8 cellular contexts compared by ENCODE assay signal in the genomic region with DNA sequence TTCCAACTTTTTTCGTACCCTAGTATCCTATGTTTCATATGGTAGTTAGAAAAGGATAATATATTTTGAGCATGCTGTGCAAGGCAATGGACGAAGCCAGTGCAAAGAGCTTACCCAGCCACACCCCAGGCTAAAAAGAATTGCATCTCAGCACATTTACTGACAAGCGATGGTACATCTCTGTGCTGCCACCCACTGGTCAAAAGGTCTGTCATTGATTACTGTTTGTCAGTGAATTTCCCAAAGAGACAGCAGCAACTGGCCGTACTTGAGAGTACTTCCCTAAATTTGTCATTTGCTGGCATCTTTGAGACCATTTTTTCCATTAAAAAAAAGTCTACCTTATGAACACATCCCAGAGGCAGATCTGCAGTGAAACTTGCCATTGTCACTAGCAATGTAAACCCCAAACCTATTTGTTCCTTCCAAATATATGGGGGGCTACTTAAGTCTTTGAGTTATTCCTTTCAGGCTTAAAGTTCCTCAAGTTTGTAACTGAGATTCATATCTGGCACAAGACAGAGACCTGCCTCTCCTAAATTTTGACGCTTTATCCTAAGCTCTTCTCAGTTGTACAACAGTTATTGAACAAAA.
DNase-seq lines count a peak whose midpoint lies in the region; ATAC-seq and TF ChIP-seq lines count a peak whose summit lies in the region.

No MANE protein-coding gene starts in this region.

- no peaks in the 10 kb centered on the region for H3K36me3 ChIP-seq in OCI-LY3 (replicated peaks; ENCODE audit: low read depth, low read length)
- no peaks in the 10 kb centered on the region for H3K36me3 ChIP-seq in neural progenitor cell
- no peaks in the 10 kb centered on the region for H3K36me3 ChIP-seq in CD8-positive, alpha-beta memory T cell (ENCODE audit: insufficient read depth, low read length)

- H3K9me3 ChIP-seq in OCI-LY3 (ENCODE audit: insufficient read depth, low read length): no peaks in the 10 kb centered on the region; the same call in 1 of the 2 replicates
- no peaks in the 10 kb centered on the region for H3K9me3 ChIP-seq in neural progenitor cell (ENCODE audit: low read depth)
- no peaks in the 10 kb centered on the region for H3K9me3 ChIP-seq in CD8-positive, alpha-beta memory T cell (ENCODE audit: low read length)

- ATAC-seq in HG03521 (IDR thresholded peaks at IDR 0.05; ENCODE audit: unreplicated experiment): no peak
- ATAC-seq in HG03175 (IDR thresholded peaks at IDR 0.05; ENCODE audit: unreplicated experiment): no peak

- CTCF ChIA-PET in GM10248 (lab: Yijun Ruan, JAX): interaction anchor here (0.9 to 1.1 kb wide), 4 partner anchors 10 to 28 kb away, joined by 3 to 5 read pairs (median 4); no protein-coding TSS in a partner anchor
- CTCF ChIA-PET in CD8-positive, alpha-beta memory T cell (lab: Charles Lee): no interaction called here

- peak; percentile 31 for TF ChIP-seq CTCF in GM10248 (IDR thresholded peaks at IDR 0.05; ENCODE audit: control extremely low read depth, extremely low read depth, low read depth, missing control alignments)
- peak; percentile 59 for TF ChIP-seq CTCF in OCI-LY3 (IDR thresholded peaks at IDR 0.05; ENCODE audit: low read depth, low read length)
- TF ChIP-seq CTCF in neural progenitor cell (IDR thresholded peaks at IDR 0.05): peak; percentile 77

- H2AFZ ChIP-seq in OCI-LY3 (ENCODE audit: low read depth, low read length) (no peak overlapping the region), neural progenitor cell (replicated peaks) (no peak overlapping the region)

- DNase-seq in GM10248 (ENCODE audit: extremely low spot score) (no peak), HS-27A (ENCODE audit: low read depth) (peak; percentile 15), ecto neural progenitor cell (ENCODE audit: low spot score) (peak; percentile 75), neural progenitor cell (ENCODE audit: low spot score) (peak; percentile 84)
- DNase-seq in CD8-positive, alpha-beta memory T cell: no peak

- H3K9me3 Mint-ChIP-seq in neural progenitor cell: no peaks in the 10 kb centered on the region
- H3K9me3 Mint-ChIP-seq in CD8-positive, alpha-beta memory T cell: peaks cover 2 to 18% (median 4%) of the 10 kb centered on the region in 5 donors

- no peak overlapping the region for H3K9ac ChIP-seq in OCI-LY3 (ENCODE audit: low read length)
- H3K9ac ChIP-seq in neural progenitor cell: no peak overlapping the region

- H3K27ac ChIP-seq in OCI-LY3 (ENCODE audit: low read length) (no peak overlapping the region), neural progenitor cell (no peak overlapping the region)
- no peak overlapping the region for H3K27ac ChIP-seq in CD8-positive, alpha-beta memory T cell (ENCODE audit: low read depth, low read length)

- no peak overlapping the region for H3K27ac Mint-ChIP-seq in neural progenitor cell
- H3K27ac Mint-ChIP-seq in CD8-positive, alpha-beta memory T cell: no peak overlapping the region

- no peaks in the 10 kb centered on the region for H3F3A ChIP-seq in neural progenitor cell (ENCODE audit: low read depth)

- H4K20me1 ChIP-seq in OCI-LY3 (ENCODE audit: insufficient read depth, low read length) (no peaks in the 10 kb centered on the region), neural progenitor cell (ENCODE audit: low read depth) (no peaks in the 10 kb centered on the region)

- H3K4me3 ChIP-seq in OCI-LY3 (ENCODE audit: low read length) (no peak overlapping the region), neural progenitor cell (no peak overlapping the region)
- H3K4me3 ChIP-seq in CD8-positive, alpha-beta memory T cell (ENCODE audit: low read length): no peak overlapping the region

- H3K27me3 Mint-ChIP-seq in neural progenitor cell (ENCODE audit: insufficient read depth, low read depth): peaks cover 2% of the 10 kb centered on the region
- no peaks in the 10 kb centered on the region for H3K27me3 Mint-ChIP-seq in CD8-positive, alpha-beta memory T cell

- H3K27me3 ChIP-seq in OCI-LY3 (ENCODE audit: low read depth, low read length) (no peaks in the 10 kb centered on the region), neural progenitor cell (no peaks in the 10 kb centered on the region)
- H3K27me3 ChIP-seq in CD8-positive, alpha-beta memory T cell (ENCODE audit: insufficient read depth, low read length, poor library complexity, severe bottlenecking): no peaks in the 10 kb centered on the region

- H3K4me2 ChIP-seq in OCI-LY3 (ENCODE audit: low read length): peak overlapping the region; percentile 41; the same call in 1 of the 2 replicates
- H3K4me2 ChIP-seq in neural progenitor cell: no peak overlapping the region

- H3K4me3 Mint-ChIP-seq in neural progenitor cell: no peak overlapping the region
- no peak overlapping the region for H3K4me3 Mint-ChIP-seq in CD8-positive, alpha-beta memory T cell

- H3K4me1 ChIP-seq in OCI-LY3 (ENCODE audit: low read length) (no peaks in the 10 kb centered on the region), neural progenitor cell (no peaks in the 10 kb centered on the region)
- no peaks in the 10 kb centered on the region for H3K4me1 ChIP-seq in CD8-positive, alpha-beta memory T cell (ENCODE audit: insufficient read depth, low read length)

- POLR2A ChIA-PET in GM10248 (lab: Yijun Ruan, JAX): no interaction called here
- POLR2A ChIA-PET in CD8-positive, alpha-beta memory T cell (lab: Charles Lee): no interaction called here

- H3K79me2 ChIP-seq in OCI-LY3 (ENCODE audit: low read length) (no peaks in the 10 kb centered on the region), neural progenitor cell (ENCODE audit: low read depth) (no peaks in the 10 kb centered on the region)

- H3K4me1 Mint-ChIP-seq in neural progenitor cell: no peaks in the 10 kb centered on the region
- no peaks in the 10 kb centered on the region for H3K4me1 Mint-ChIP-seq in CD8-positive, alpha-beta memory T cell

- no peaks in the 10 kb centered on the region for H3K36me3 Mint-ChIP-seq in neural progenitor cell
- no peaks in the 10 kb centered on the region for H3K36me3 Mint-ChIP-seq in CD8-positive, alpha-beta memory T cell

Comparison
In these comparisons a context has a peak if more than half of its experiments do, and no peak if none do; other contexts are left out.
1. DNase-seq: peak in HS-27A (single experiment), ecto neural progenitor cell (single experiment) and neural progenitor cell (single experiment); none in GM10248 (single experiment) and CD8-positive, alpha-beta memory T cell (0 of 5).
2. Peak in every context shown above with its lines, with median percentiles within 50 percentile points of each other: CTCF ChIP-seq.